1 cellular context compared by ENCODE assay signal in genomic region chr1:44701141-44701573, GRCh38.
TF ChIP-seq lines count a peak whose summit lies in the region.

No MANE protein-coding gene starts in this region.

TF ChIP-seq in HepG2, 621 proteins besides CTCF, POLR2A, EP300 and RAD21 (continued from another document):
- peak; percentile 36; the same call in 1 of the 2 replicates for TF ChIP-seq ETV5 (CRISPR knock-in tag; IDR thresholded peaks at IDR 0.05; ENCODE audit: borderline replicate concordance)
- no peak for TF ChIP-seq ZNF550 (CRISPR knock-in tag; IDR thresholded peaks at IDR 0.05; ENCODE audit: borderline replicate concordance)
- no peak for TF ChIP-seq ZMYM4 (CRISPR knock-in tag; IDR thresholded peaks at IDR 0.05)
- TF ChIP-seq MLX (CRISPR knock-in tag; IDR thresholded peaks at IDR 0.05), result no peak; the same call in 1 of the 2 replicates
- TF ChIP-seq ATF4 (CRISPR knock-in tag; IDR thresholded peaks at IDR 0.05), result peak in 1 of 2 experiments; percentile 77; a peak in 2 of 4 replicates
- TF ChIP-seq RAD51 (IDR thresholded peaks at IDR 0.05; ENCODE audit: borderline replicate concordance), result no peak
- no peak for TF ChIP-seq HNRNPUL1 (IDR thresholded peaks at IDR 0.05; ENCODE audit: low read depth, low read length)
- TF ChIP-seq ATF7-NPFF (CRISPR knock-in tag; IDR thresholded peaks at IDR 0.05; ENCODE audit: low read depth), result no peak
- TF ChIP-seq ONECUT2 (CRISPR knock-in tag; IDR thresholded peaks at IDR 0.05), result no peak
- no peak for TF ChIP-seq HBP1 (CRISPR knock-in tag; IDR thresholded peaks at IDR 0.05; ENCODE audit: low read depth)
- no peak for TF ChIP-seq ZNF562 (CRISPR knock-in tag; IDR thresholded peaks at IDR 0.05; ENCODE audit: borderline replicate concordance)
- TF ChIP-seq UBTF (CRISPR knock-in tag; IDR thresholded peaks at IDR 0.05), result peak; percentile 46
- no peak for TF ChIP-seq LCORL (IDR thresholded peaks at IDR 0.05)
- TF ChIP-seq LCORL (CRISPR knock-in tag; IDR thresholded peaks at IDR 0.05), result no peak
- no peak for TF ChIP-seq ZNF121 (CRISPR knock-in tag; IDR thresholded peaks at IDR 0.05)
- TF ChIP-seq GRHL1 (CRISPR knock-in tag; conservative IDR thresholded peaks at IDR 0.05), result no peak
- TF ChIP-seq MAFG (CRISPR knock-in tag; IDR thresholded peaks at IDR 0.05), result no peak
- no peak for TF ChIP-seq CSRNP2 (CRISPR knock-in tag; conservative IDR thresholded peaks at IDR 0.05; ENCODE audit: low read depth)
- TF ChIP-seq ZNF460 (CRISPR knock-in tag; IDR thresholded peaks at IDR 0.05; ENCODE audit: borderline replicate concordance), result peak; percentile 27; the same call in 1 of the 2 replicates
- no peak for TF ChIP-seq PLRG1 (conservative IDR thresholded peaks at IDR 0.05)
- 0 out of 2 replicates have a peak, but pooled peaks have one; percentile 22 for TF ChIP-seq ATF1 (CRISPR knock-in tag; IDR thresholded peaks at IDR 0.05)
- TF ChIP-seq NPAS2 (CRISPR knock-in tag; IDR thresholded peaks at IDR 0.05; ENCODE audit: borderline replicate concordance), result no peak
- TF ChIP-seq YEATS4 (CRISPR knock-in tag; IDR thresholded peaks at IDR 0.05; ENCODE audit: borderline replicate concordance), result no peak
- no peak for TF ChIP-seq ZFP37 (CRISPR knock-in tag; IDR thresholded peaks at IDR 0.05; ENCODE audit: borderline replicate concordance)
- no peak for TF ChIP-seq GMEB1 (CRISPR knock-in tag; IDR thresholded peaks at IDR 0.05; ENCODE audit: borderline replicate concordance)
- no peak for TF ChIP-seq DR1 (CRISPR knock-in tag; IDR thresholded peaks at IDR 0.05)
- TF ChIP-seq SYNCRIP (IDR thresholded peaks at IDR 0.05; ENCODE audit: insufficient read depth, low read depth, low read length), result no peak
- no peak for TF ChIP-seq ZFP91 (CRISPR knock-in tag; IDR thresholded peaks at IDR 0.05; ENCODE audit: borderline replicate concordance)
- no peak for TF ChIP-seq ZSCAN5A (CRISPR knock-in tag; IDR thresholded peaks at IDR 0.05; ENCODE audit: borderline replicate concordance)
- no peak for TF ChIP-seq ZNF850 (CRISPR knock-in tag; conservative IDR thresholded peaks at IDR 0.05)
- no peak for TF ChIP-seq ZNF546 (CRISPR knock-in tag; conservative IDR thresholded peaks at IDR 0.05)
- TF ChIP-seq HNF4A (CRISPR knock-in tag; IDR thresholded peaks at IDR 0.05), result peak; percentile 66
- no peak for TF ChIP-seq PPARG (CRISPR knock-in tag; conservative IDR thresholded peaks at IDR 0.05)
- TF ChIP-seq JDP2 (CRISPR knock-in tag; IDR thresholded peaks at IDR 0.05; ENCODE audit: borderline replicate concordance), result no peak
- TF ChIP-seq TOE1 (CRISPR knock-in tag; IDR thresholded peaks at IDR 0.05), result no peak
- TF ChIP-seq NKX3-1 (CRISPR knock-in tag; IDR thresholded peaks at IDR 0.05), result no peak
- no peak for TF ChIP-seq NFRKB (IDR thresholded peaks at IDR 0.05)
- no peak for TF ChIP-seq RBFOX2 (IDR thresholded peaks at IDR 0.05; ENCODE audit: low read depth, low read length)
- TF ChIP-seq THAP7 (CRISPR knock-in tag; IDR thresholded peaks at IDR 0.05), result no peak
- TF ChIP-seq MZF1 (CRISPR knock-in tag; IDR thresholded peaks at IDR 0.05; ENCODE audit: borderline replicate concordance), result no peak
- no peak for TF ChIP-seq CENPX (CRISPR knock-in tag; IDR thresholded peaks at IDR 0.05)
- TF ChIP-seq ARID2 (CRISPR knock-in tag; IDR thresholded peaks at IDR 0.05; ENCODE audit: borderline replicate concordance), result peak; percentile 63; the same call in 1 of the 2 replicates
- TF ChIP-seq NR2F6 (IDR thresholded peaks at IDR 0.05), result peak; percentile 84
- peak; percentile 76 for TF ChIP-seq NR2F6 (CRISPR knock-in tag; IDR thresholded peaks at IDR 0.05)
- TF ChIP-seq ZSCAN30 (CRISPR knock-in tag; IDR thresholded peaks at IDR 0.05), result no peak
- no peak for TF ChIP-seq NFYC (CRISPR knock-in tag; IDR thresholded peaks at IDR 0.05)
- no peak for TF ChIP-seq ZBTB8A (CRISPR knock-in tag; IDR thresholded peaks at IDR 0.05; ENCODE audit: borderline replicate concordance, low read depth)
- no peak for TF ChIP-seq HNRNPL (IDR thresholded peaks at IDR 0.05; ENCODE audit: low read depth, low read length)
- no peak for TF ChIP-seq ZNF563 (CRISPR knock-in tag; IDR thresholded peaks at IDR 0.05)
